In genomic region chr12:13112968-13113367, GRCh38 we compare ENCODE assay signal across 1 cellular context.
TF ChIP-seq lines count a peak whose summit lies in the region.

No MANE protein-coding gene starts in this region.

TF ChIP-seq in HepG2, 621 proteins besides CTCF, POLR2A, EP300 and RAD21:
- peak; percentile 43; the same call in 1 of the 2 replicates for TF ChIP-seq MAFF (IDR thresholded peaks at IDR 0.05; ENCODE audit: low read depth, low read length)
- TF ChIP-seq GABPB1 (CRISPR knock-in tag; IDR thresholded peaks at IDR 0.05): no peak
- peak; percentile 21; the same call in 1 of the 2 replicates for TF ChIP-seq NFE2L2 (IDR thresholded peaks at IDR 0.05; ENCODE audit: low read length)
- no peak for TF ChIP-seq TARDBP (CRISPR knock-in tag; IDR thresholded peaks at IDR 0.05)
- no peak for TF ChIP-seq FOXP4 (CRISPR knock-in tag; IDR thresholded peaks at IDR 0.05)
- TF ChIP-seq FOSL2 (CRISPR knock-in tag; IDR thresholded peaks at IDR 0.05): peak; percentile 42; the same call in 1 of the 2 replicates
- TF ChIP-seq MAFK (conservative IDR thresholded peaks at IDR 0.05 in 1 of 2, IDR thresholded peaks at IDR 0.05 in 1 of 2; ENCODE audit: low read length in 2 of 2): peak; percentile 30 to 48; a peak in 2 of 4 replicates
- TF ChIP-seq ZFP91 (CRISPR knock-in tag; IDR thresholded peaks at IDR 0.05; ENCODE audit: borderline replicate concordance): no peak
